In genomic region chr16:5071681-5072333, GRCh38 we compare ENCODE assay signal across 1 cellular context.
A peak's percentile ranks its signal among the peaks of the same experiment; 100 is the strongest.
TF ChIP-seq lines count a peak whose summit lies in the region.

A gene with protein sequence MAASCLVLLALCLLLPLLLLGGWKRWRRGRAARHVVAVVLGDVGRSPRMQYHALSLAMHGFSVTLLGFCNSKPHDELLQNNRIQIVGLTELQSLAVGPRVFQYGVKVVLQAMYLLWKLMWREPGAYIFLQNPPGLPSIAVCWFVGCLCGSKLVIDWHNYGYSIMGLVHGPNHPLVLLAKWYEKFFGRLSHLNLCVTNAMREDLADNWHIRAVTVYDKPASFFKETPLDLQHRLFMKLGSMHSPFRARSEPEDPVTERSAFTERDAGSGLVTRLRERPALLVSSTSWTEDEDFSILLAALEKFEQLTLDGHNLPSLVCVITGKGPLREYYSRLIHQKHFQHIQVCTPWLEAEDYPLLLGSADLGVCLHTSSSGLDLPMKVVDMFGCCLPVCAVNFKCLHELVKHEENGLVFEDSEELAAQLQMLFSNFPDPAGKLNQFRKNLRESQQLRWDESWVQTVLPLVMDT (plus strand): TSS chr16:5071843. CDS start chr16:5071850, 7 bp downstream.

TF ChIP-seq in GM12878, 131 proteins besides CTCF, POLR2A, EP300 and RAD21 (continued from another document):
- TF ChIP-seq PML (IDR thresholded peaks at IDR 0.05; ENCODE audit: low read length), result peak; percentile 78
- no peak for TF ChIP-seq TCF7 (IDR thresholded peaks at IDR 0.05; ENCODE audit: borderline replicate concordance)
- peak; percentile 11 for TF ChIP-seq HDAC6 (IDR thresholded peaks at IDR 0.05; ENCODE audit: unreplicated experiment)
- TF ChIP-seq PBX3 (IDR thresholded peaks at IDR 0.05; ENCODE audit: insufficient replicate concordance, low read depth, low read length), result peak; percentile 10
- no peak for TF ChIP-seq CEBPB (IDR thresholded peaks at IDR 0.05; ENCODE audit: borderline replicate concordance in 1 of 2, low read depth in 2 of 2, low read length in 2 of 2)
- no peak for TF ChIP-seq ASH2L (IDR thresholded peaks at IDR 0.05; ENCODE audit: borderline replicate concordance, low read depth)
- TF ChIP-seq POLR2AphosphoS5 (IDR thresholded peaks at IDR 0.05; ENCODE audit: low read length), result peak; percentile 94
- TF ChIP-seq SRF (IDR thresholded peaks at IDR 0.05; ENCODE audit: low read depth in 2 of 2, low read length in 2 of 2), result no peak
- peak; percentile 61 for TF ChIP-seq BACH1 (IDR thresholded peaks at IDR 0.05; ENCODE audit: borderline replicate concordance)
- TF ChIP-seq STAT3 (IDR thresholded peaks at IDR 0.05; ENCODE audit: low read depth, low read length), result no peak
- TF ChIP-seq, protein P1, sequence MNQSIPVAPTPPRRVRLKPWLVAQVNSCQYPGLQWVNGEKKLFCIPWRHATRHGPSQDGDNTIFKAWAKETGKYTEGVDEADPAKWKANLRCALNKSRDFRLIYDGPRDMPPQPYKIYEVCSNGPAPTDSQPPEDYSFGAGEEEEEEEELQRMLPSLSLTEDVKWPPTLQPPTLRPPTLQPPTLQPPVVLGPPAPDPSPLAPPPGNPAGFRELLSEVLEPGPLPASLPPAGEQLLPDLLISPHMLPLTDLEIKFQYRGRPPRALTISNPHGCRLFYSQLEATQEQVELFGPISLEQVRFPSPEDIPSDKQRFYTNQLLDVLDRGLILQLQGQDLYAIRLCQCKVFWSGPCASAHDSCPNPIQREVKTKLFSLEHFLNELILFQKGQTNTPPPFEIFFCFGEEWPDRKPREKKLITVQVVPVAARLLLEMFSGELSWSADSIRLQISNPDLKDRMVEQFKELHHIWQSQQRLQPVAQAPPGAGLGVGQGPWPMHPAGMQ (IDR thresholded peaks at IDR 0.05; ENCODE audit: borderline replicate concordance), result no peak
- TF ChIP-seq SIN3A (IDR thresholded peaks at IDR 0.05; ENCODE audit: low read depth, low read length), result peak; percentile 91
- TF ChIP-seq NR2F1 (conservative IDR thresholded peaks at IDR 0.05), result peak; percentile 32; the same call in 1 of the 2 replicates
